In the genomic region with DNA sequence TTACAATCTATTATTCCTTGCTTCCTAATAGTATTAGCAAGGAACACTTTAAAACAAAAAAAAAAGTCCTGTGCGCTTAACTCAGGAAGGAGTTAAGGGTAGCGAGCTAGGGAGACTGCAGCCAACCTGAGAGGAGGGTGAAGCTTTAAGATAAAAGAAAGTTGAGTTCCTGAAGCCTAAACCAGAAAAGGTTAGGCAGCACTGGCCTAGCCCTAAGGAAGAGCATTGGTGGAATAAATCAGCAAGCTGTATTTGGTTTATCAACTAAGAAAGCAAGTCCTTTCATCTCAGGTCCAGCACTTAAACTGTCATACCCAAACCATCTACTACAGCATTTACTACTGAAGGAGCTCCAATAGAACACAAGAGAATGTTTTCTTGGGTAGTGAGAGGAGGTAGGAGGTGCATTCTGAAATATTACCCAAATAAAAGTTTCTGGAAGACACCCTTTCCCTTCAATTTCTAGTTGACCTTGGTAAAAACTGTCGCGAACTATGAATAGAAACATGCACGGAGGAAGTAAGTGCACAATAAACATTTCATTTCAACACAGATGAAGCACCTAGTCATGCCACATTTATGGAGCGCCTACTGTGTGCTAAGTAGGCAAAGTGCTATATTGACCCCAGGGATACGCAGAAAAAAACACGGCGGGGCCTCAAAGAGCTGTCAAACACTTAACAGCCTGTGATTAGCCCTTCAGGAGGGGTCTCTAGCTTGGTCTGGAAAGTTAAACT, we compare ENCODE assay signal across 1 cellular context.
TF ChIP-seq lines count a peak whose summit lies in the region.

No MANE protein-coding gene starts in this region.

TF ChIP-seq in liver, 16 proteins besides CTCF, POLR2A, EP300 and RAD21 (continued from another document):
- TF ChIP-seq ATF3 (IDR thresholded peaks at IDR 0.05) (no peak), FOXA1 (IDR thresholded peaks at IDR 0.05) (no peak), HNF4G (IDR thresholded peaks at IDR 0.05) (no peak), FOXA2 (IDR thresholded peaks at IDR 0.05) (no peak), NR2F2 (IDR thresholded peaks at IDR 0.05) (no peak)
- TF ChIP-seq, protein P1, sequence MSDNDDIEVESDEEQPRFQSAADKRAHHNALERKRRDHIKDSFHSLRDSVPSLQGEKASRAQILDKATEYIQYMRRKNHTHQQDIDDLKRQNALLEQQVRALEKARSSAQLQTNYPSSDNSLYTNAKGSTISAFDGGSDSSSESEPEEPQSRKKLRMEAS (IDR thresholded peaks at IDR 0.05) = no peak
